2 cellular contexts compared by ENCODE assay signal in genomic region chr6:43616728-43617472, GRCh38.
TF ChIP-seq lines count a peak whose summit lies in the region.

No MANE protein-coding gene starts in this region.

TF ChIP-seq in GM12891, 5 proteins besides CTCF, POLR2A, EP300 and RAD21:
- TF ChIP-seq POLR2AphosphoS5 (IDR thresholded peaks at IDR 0.05; ENCODE audit: low read depth, low read length) (0 out of 2 replicates have a peak, but pooled peaks have one; percentile 1), SPI1 (IDR thresholded peaks at IDR 0.05; ENCODE audit: low read depth, low read length) (no peak)

TF ChIP-seq in GM12878, 131 proteins besides CTCF, POLR2A, EP300 and RAD21:
- TF ChIP-seq TAF1 (IDR thresholded peaks at IDR 0.05; ENCODE audit: borderline replicate concordance, low read depth, low read length) (no peak), ZBTB11 (CRISPR knock-in tag; IDR thresholded peaks at IDR 0.05) (no peak), PML (IDR thresholded peaks at IDR 0.05; ENCODE audit: low read length) (0 out of 2 replicates have a peak, but pooled peaks have one; percentile 48)
